Comparison of ENCODE assay signal across 11 cellular contexts in genomic region chr6:13787146-13787545, GRCh38. TPM values are rescaled to one million over a fixed set of nuclear protein-coding genes. Genes with fewer than 3 reads are reported as not detected.
DNase-seq lines count a peak whose midpoint lies in the region; ATAC-seq and TF ChIP-seq lines count a peak whose summit lies in the region.
"Had no signal": no experiment of that assay in that cellular context is flagged by ENCODE, and none has a peak within 500 bp of the region (broad histone marks: within the 10 kb centered on the region; RNA-seq: fewer than 3 reads in every experiment).

No MANE protein-coding gene starts in this region.

- H3K4me3 Mint-ChIP-seq in endothelial cell (ENCODE audit: unreplicated experiment), result no peak overlapping the region
- H3K4me3 Mint-ChIP-seq: activated naive CD8-positive, alpha-beta T cell treated with anti-CD3 and anti-CD28 coated beads, Interleukin-2, amount 10 ng/mL, durations not matched to agents 7 days and 5 days; CD4-positive, alpha-beta memory T cell had no signal

- H3K27me3 ChIP-seq in heart left ventricle (no peaks in the 10 kb centered on the region), left lung (no peaks in the 10 kb centered on the region), thoracic aorta (replicated peaks; ENCODE audit: insufficient read depth) (no peaks in the 10 kb centered on the region)

- ATAC-seq in heart left ventricle (peak; percentile 42 to 73 (median 58)), left lung (peak; percentile 79), thoracic aorta (ENCODE audit: insufficient number of reproducible peaks, low FRiP score, low read depth) (peak; percentile 55), HG03280 (IDR thresholded peaks at IDR 0.05; ENCODE audit: unreplicated experiment) (no peak)
- ATAC-seq: HCT116 had no signal

- peaks cover 8% of the 10 kb centered on the region for H3K36me3 Mint-ChIP-seq in endothelial cell (ENCODE audit: low read depth, unreplicated experiment)

- H3K27ac ChIP-seq in heart left ventricle, result peak overlapping the region in 5 of 12 donors; percentile 28 to 78 (median 39)
- H3K27ac ChIP-seq in left lung, result peak overlapping the region in 1 of 2 donors; percentile 45
- H3K27ac ChIP-seq in thoracic aorta, result peak overlapping the region; percentile 52 to 70

- DNase-seq in heart left ventricle (no peak), cardiac septum (ENCODE audit: low spot score) (no peak), brain pericyte (ENCODE audit: low read depth, low spot score) (peak; percentile 7), left lung (no peak), thoracic aorta (ENCODE audit: low spot score) (no peak), endothelial cell (ENCODE audit: low spot score) (no peak), SHP77 treated with DMSO at 0.1 percent for 48 hours (lab: John Stamatoyannopoulos, UW) (no peak)
- DNase-seq: activated naive CD8-positive, alpha-beta T cell treated with anti-CD3 and anti-CD28 coated beads, Interleukin-2, amount 10 ng/mL, durations not matched to agents 7 days and 5 days; CD4-positive, alpha-beta memory T cell had no signal

- peaks cover 0 to 40% (median 25%) of the 10 kb centered on the region in 9 donors for H3K36me3 ChIP-seq in heart left ventricle
- H3K36me3 ChIP-seq in left lung, result peaks cover 0 to 32% of the 10 kb centered on the region in 2 donors
- no peaks in the 10 kb centered on the region for H3K36me3 ChIP-seq in thoracic aorta

- no peak for TF ChIP-seq CTCF in heart left ventricle (IDR thresholded peaks at IDR 0.05)
- no peak for TF ChIP-seq CTCF in left lung (IDR thresholded peaks at IDR 0.05)
- TF ChIP-seq CTCF in thoracic aorta (IDR thresholded peaks at IDR 0.05), result no peak
- no peak for TF ChIP-seq CTCF in endothelial cell (IDR thresholded peaks at IDR 0.05; ENCODE audit: unreplicated experiment)

- H3K9me3 ChIP-seq in heart left ventricle (no peaks in the 10 kb centered on the region), left lung (no peaks in the 10 kb centered on the region), thoracic aorta (no peaks in the 10 kb centered on the region)

- H3K9me3 Mint-ChIP-seq in endothelial cell (ENCODE audit: unreplicated experiment), result no peaks in the 10 kb centered on the region
- H3K9me3 Mint-ChIP-seq: activated naive CD8-positive, alpha-beta T cell treated with anti-CD3 and anti-CD28 coated beads, Interleukin-2, amount 10 ng/mL, durations not matched to agents 7 days and 5 days; CD4-positive, alpha-beta memory T cell had no signal

- H3K4me1 ChIP-seq in heart left ventricle, result peaks cover 0 to 10% (median 2%) of the 10 kb centered on the region in 12 donors
- H3K4me1 ChIP-seq in left lung, result no peaks in the 10 kb centered on the region
- H3K4me1 ChIP-seq in thoracic aorta (ENCODE audit: control insufficient read depth in 1 of 2, low read depth in 2 of 2), result peaks cover 4 to 9% of the 10 kb centered on the region in 2 donors

- peaks cover 4% of the 10 kb centered on the region for H3K27me3 Mint-ChIP-seq in endothelial cell (ENCODE audit: unreplicated experiment)
- H3K27me3 Mint-ChIP-seq: activated naive CD8-positive, alpha-beta T cell treated with anti-CD3 and anti-CD28 coated beads, Interleukin-2, amount 10 ng/mL, durations not matched to agents 7 days and 5 days; CD4-positive, alpha-beta memory T cell had no signal

- no peak for TF ChIP-seq POLR2A in heart left ventricle (IDR thresholded peaks at IDR 0.05)

- WGBS in heart left ventricle, 4 donors, result 32 to 36% (median 33%) methylated on average over 8 of the region's 8 CpGs

- intact Hi-C loops in heart left ventricle (cut with DNase I) (no loop called here), cardiac septum (cut with DNase I) (no loop called here), left lung (cut with DNase I) (no loop called here)

- no peaks in the 10 kb centered on the region for H3K4me1 Mint-ChIP-seq in endothelial cell (ENCODE audit: unreplicated experiment)
- H3K4me1 Mint-ChIP-seq: activated naive CD8-positive, alpha-beta T cell treated with anti-CD3 and anti-CD28 coated beads, Interleukin-2, amount 10 ng/mL, durations not matched to agents 7 days and 5 days had no signal

- H3K4me3 ChIP-seq in heart left ventricle (peak overlapping the region in 4 of 12 donors; percentile 6 to 25 (median 18)), left lung (no peak overlapping the region), thoracic aorta (peak overlapping the region; percentile 64)

- H3K27ac Mint-ChIP-seq in endothelial cell (ENCODE audit: unreplicated experiment), result no peak overlapping the region
- H3K27ac Mint-ChIP-seq: activated naive CD8-positive, alpha-beta T cell treated with anti-CD3 and anti-CD28 coated beads, Interleukin-2, amount 10 ng/mL, durations not matched to agents 7 days and 5 days had no signal

RNA-seq across cellular contexts. Expression of gene MCUR1, which starts 27.2 kb away (rescaled TPM):
- 10 to 100 TPM; 16.3 to 32.1 (median 28.0) TPM for total RNA-seq in heart left ventricle
- 10 to 100 TPM; 12.6 to 62.0 TPM for polyA plus RNA-seq in heart left ventricle
- 31.8 TPM for total RNA-seq in cardiac septum
- total RNA-seq in left lung, result 10 to 100 TPM; 25.3 to 31.3 TPM
- total RNA-seq in thoracic aorta, result 10 to 100 TPM in 1 of 2 donors, 1 to 10 TPM in 1; 9.5 to 12.2 TPM
- 39.7 TPM for total RNA-seq in endothelial cell (ENCODE audit: unreplicated experiment)
